ENCODE assay signal across 19 cellular contexts in genomic region chr10:77530011-77530410, GRCh38.
"Had no signal": no experiment of that assay in that cellular context is flagged by ENCODE, and none has a peak within 500 bp of the region (broad histone marks: within the 10 kb centered on the region; RNA-seq: fewer than 3 reads in every experiment).

No MANE protein-coding gene starts in this region.

- H3K27ac ChIP-seq: body of pancreas, epithelial cell of prostate, prostate gland, testis had no signal

- H3K36me3 ChIP-seq: prostate gland, uterus had no signal

- H3K9me3 ChIP-seq: body of pancreas, mucosa of descending colon, prostate gland, testis, uterus had no signal

- H3K4me3 ChIP-seq: body of pancreas, lung, mucosa of descending colon, prostate gland, testis, uterus had no signal

- H3K27me3 ChIP-seq: body of pancreas, testis, uterus had no signal

- H3K4me1 ChIP-seq: prostate gland, testis had no signal

- DNase-seq: activated T-cell treated with anti-CD3 and anti-CD28 coated beads, Interleukin-2, amount 50 U/mL, for 1 hour; body of pancreas; central memory CD4-positive, alpha-beta T cell; cortex of kidney; effector memory CD8-positive, alpha-beta T cell; immature natural killer cell; left cardiac atrium; mucosa of descending colon; naive thymus-derived CD8-positive, alpha-beta T cell; nucleus accumbens; stimulated activated CD4-positive, alpha-beta T cell treated with anti-CD3 and anti-CD28 coated beads, Interleukin-4, amount 100 ng/mL, for 1 hour; stimulated activated CD8-positive, alpha-beta memory T cell treated with anti-CD3 and anti-CD28 coated beads, Interleukin-4, amount 100 ng/mL, for 48 hours; stimulated activated naive CD8-positive, alpha-beta T cell treated with anti-CD3 and anti-CD28 coated beads, Interleukin-15, Interleukin-2, amounts not matched to agents 100 U/mL and 50 U/mL, for 24 hours; T-helper 17 cell; testis; uterus had no signal

- ATAC-seq: body of pancreas; effector memory CD8-positive, alpha-beta T cell; left cardiac atrium; mucosa of descending colon; naive thymus-derived CD8-positive, alpha-beta T cell; stimulated activated naive CD8-positive, alpha-beta T cell treated with anti-CD3 and anti-CD28 coated beads, Interleukin-15, Interleukin-2, amounts not matched to agents 100 U/mL and 50 U/mL, for 24 hours; T-helper 17 cell had no signal
